ENCODE assay signal across 19 cellular contexts in the genomic region with DNA sequence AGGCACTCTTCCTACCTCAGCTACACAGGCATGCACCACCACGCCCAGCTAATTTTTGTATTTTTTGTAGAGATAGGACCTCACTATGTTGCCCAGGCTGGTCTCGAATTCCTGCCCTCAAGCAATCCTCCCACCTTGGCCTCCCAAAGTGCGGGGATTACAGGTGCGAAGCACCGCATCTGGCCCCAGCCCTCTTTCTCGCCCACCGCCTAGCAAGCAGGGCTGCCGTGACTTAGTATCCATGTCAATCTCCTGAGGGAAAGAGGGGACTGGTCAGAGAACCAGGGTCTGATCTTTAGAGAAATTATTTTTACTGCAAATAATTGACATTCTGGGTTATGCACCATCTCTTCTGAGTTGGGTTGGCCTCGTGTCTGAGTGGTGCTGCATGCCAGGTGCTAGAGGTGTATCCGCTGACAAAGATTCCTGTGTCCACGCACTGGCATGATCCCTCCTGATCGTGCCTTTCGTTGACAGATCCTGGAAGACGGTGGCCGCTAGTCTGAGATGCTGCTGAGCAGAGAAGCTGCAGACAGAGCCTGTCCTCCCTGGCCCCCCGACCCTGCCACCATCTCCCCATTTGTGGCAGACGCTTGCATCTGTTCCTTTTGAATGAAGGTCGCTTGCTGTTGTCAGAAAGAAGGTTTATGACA. TPM values are rescaled to one million over a fixed set of nuclear protein-coding genes. Genes with fewer than 3 reads are reported as not detected.
DNase-seq lines count a peak whose midpoint lies in the region; ATAC-seq, FAIRE-seq and TF ChIP-seq lines count a peak whose summit lies in the region.
"Had no signal": no experiment of that assay in that cellular context is flagged by ENCODE, and none has a peak within 500 bp of the region (broad histone marks: within the 10 kb centered on the region; RNA-seq: fewer than 3 reads in every experiment).

No MANE protein-coding gene starts in this region.

- H2AFZ ChIP-seq in neural progenitor cell (replicated peaks): no peak overlapping the region
- H2AFZ ChIP-seq: PC-9 had no signal

- peak overlapping the region; percentile 13 for H3K27ac Mint-ChIP-seq in central memory CD8-positive, alpha-beta T cell (ENCODE audit: low read depth)
- peak overlapping the region; percentile 81 for H3K27ac Mint-ChIP-seq in neural progenitor cell
- no peak overlapping the region for H3K27ac Mint-ChIP-seq in MCF 10A (ENCODE audit: low read depth, unreplicated experiment)

- peaks cover 33% of the 10 kb centered on the region for H4K20me1 ChIP-seq in neural progenitor cell (ENCODE audit: low read depth)

- H3K79me2 ChIP-seq in neural progenitor cell (ENCODE audit: low read depth): peaks cover 23% of the 10 kb centered on the region

- H3K27ac ChIP-seq in neural progenitor cell: no peak overlapping the region
- H3K27ac ChIP-seq: BLaER1, PC-9, SJSA1 had no signal

- BruUV-seq in MCF 10A (replicated peaks; lab: Mats Ljungman, UMichigan): no TSS peak

- H3K9ac ChIP-seq in neural progenitor cell: no peak overlapping the region
- H3K9ac ChIP-seq: BLaER1 had no signal

- H3K36me3 ChIP-seq in neural progenitor cell: no peaks in the 10 kb centered on the region

- H3K4me3 ChIP-seq in neural progenitor cell: no peak overlapping the region
- H3K4me3 ChIP-seq: BLaER1, PC-9, SJSA1 had no signal

- H3K9me3 Mint-ChIP-seq in central memory CD8-positive, alpha-beta T cell: no peaks in the 10 kb centered on the region
- no peaks in the 10 kb centered on the region for H3K9me3 Mint-ChIP-seq in neural progenitor cell
- no peaks in the 10 kb centered on the region for H3K9me3 Mint-ChIP-seq in MCF 10A (ENCODE audit: unreplicated experiment)
- H3K9me3 Mint-ChIP-seq: CD4-positive, alpha-beta memory T cell had no signal

- TF ChIP-seq CTCF in neural progenitor cell (IDR thresholded peaks at IDR 0.05) (no peak), MCF 10A (IDR thresholded peaks at IDR 0.05; ENCODE audit: unreplicated experiment) (no peak)

- CTCF ChIA-PET in MCF 10A (lab: Yijun Ruan, JAX): no interaction called here

- POLR2A ChIA-PET in MCF 10A (lab: Yijun Ruan, JAX): interaction anchor here (0.5 kb wide), 1 partner anchor 313 kb away, joined by 3 read pairs; no protein-coding TSS in a partner anchor

- peak; percentile 76 for FAIRE-seq in urothelium cell line (lab: Jason Lieb, UNC)
- FAIRE-seq: GM19239 had no signal

- no peaks in the 10 kb centered on the region for H3K4me1 ChIP-seq in neural progenitor cell
- H3K4me1 ChIP-seq: SJSA1 had no signal

- H3K27me3 Mint-ChIP-seq in central memory CD8-positive, alpha-beta T cell: no peaks in the 10 kb centered on the region
- H3K27me3 Mint-ChIP-seq in neural progenitor cell (ENCODE audit: insufficient read depth, low read depth) (no peaks in the 10 kb centered on the region), MCF 10A (ENCODE audit: insufficient read depth, unreplicated experiment) (no peaks in the 10 kb centered on the region)
- H3K27me3 Mint-ChIP-seq: CD4-positive, alpha-beta memory T cell had no signal

- peaks cover 23% of the 10 kb centered on the region for H3K4me1 Mint-ChIP-seq in central memory CD8-positive, alpha-beta T cell
- peaks cover 11% of the 10 kb centered on the region for H3K4me1 Mint-ChIP-seq in neural progenitor cell
- H3K4me1 Mint-ChIP-seq in MCF 10A (ENCODE audit: insufficient read depth, unreplicated experiment): no peaks in the 10 kb centered on the region

- intact Hi-C loops in cardiac septum (cut with DNase I): no loop called here
- intact Hi-C loops in Right ventricle myocardium inferior (cut with DNase I): no loop called here
- intact Hi-C loops in MCF 10A (cut with micrococcal nuclease): no loop called here

- ATAC-seq in Right ventricle myocardium inferior: no peak
- ATAC-seq in central memory CD8-positive, alpha-beta T cell (replicated peaks; ENCODE audit: extremely low read depth, poor library complexity, severe bottlenecking): no peak

- no peaks in the 10 kb centered on the region for H3K27me3 ChIP-seq in neural progenitor cell
- H3K27me3 ChIP-seq: BLaER1, SJSA1 had no signal

- H3K36me3 Mint-ChIP-seq in central memory CD8-positive, alpha-beta T cell (ENCODE audit: insufficient read depth): peaks cover 54% of the 10 kb centered on the region
- H3K36me3 Mint-ChIP-seq in neural progenitor cell (peaks cover 34% of the 10 kb centered on the region), MCF 10A (ENCODE audit: insufficient read depth, unreplicated experiment) (peaks cover 85% of the 10 kb centered on the region)

- no peak overlapping the region for H3K4me3 Mint-ChIP-seq in central memory CD8-positive, alpha-beta T cell
- H3K4me3 Mint-ChIP-seq in neural progenitor cell (no peak overlapping the region), MCF 10A (ENCODE audit: unreplicated experiment) (no peak overlapping the region)
- H3K4me3 Mint-ChIP-seq: CD4-positive, alpha-beta memory T cell had no signal

- no peak overlapping the region for H3K4me2 ChIP-seq in neural progenitor cell
- H3K4me2 ChIP-seq: BLaER1, PC-9 had no signal

- no peaks in the 10 kb centered on the region for H3F3A ChIP-seq in neural progenitor cell (ENCODE audit: low read depth)

- DNase-seq in cardiac septum (ENCODE audit: low spot score) (peak; percentile 53), Right ventricle myocardium inferior (ENCODE audit: missing footprints) (no peak), neural progenitor cell (ENCODE audit: low spot score) (no peak), urothelium cell line (ENCODE audit: low spot score) (no peak), MCF 10A (ENCODE audit: unreplicated experiment) (no peak)
- DNase-seq in central memory CD8-positive, alpha-beta T cell (ENCODE audit: low spot score in 2 of 2): no peak
- no peak for DNase-seq in stimulated activated CD4-positive, alpha-beta T cell treated with anti-CD3 and anti-CD28 coated beads, Interleukin-12 subunit alpha, Interleukin-12 subunit beta, amount 100 ng/mL, for 4 hours
- DNase-seq: CD4-positive, alpha-beta memory T cell; GF-D8; GOT3; KBM-7; MV-4-11; NCI-H187; NCI-H345; NCI-H524 treated with DMSO at 0.1 percent for 48 hours; PC-9 had no signal

- no peaks in the 10 kb centered on the region for H3K9me3 ChIP-seq in neural progenitor cell (ENCODE audit: low read depth)
- H3K9me3 ChIP-seq: BLaER1, SJSA1 had no signal

RNA-seq across cellular contexts. Expression of a gene that starts 22.7 kb away (rescaled TPM):
- total RNA-seq in cardiac septum: 45.3 TPM
- 49.3 TPM for total RNA-seq in Right ventricle myocardium inferior
- total RNA-seq in neural progenitor cell (ENCODE audit: low replicate concordance): 64.9 and 74.8 TPM in 2 replicates
- 47.1 and 53.9 TPM in 2 replicates for total RNA-seq in MCF 10A (2022)
